37 cellular contexts compared by ENCODE assay signal in the genomic region with DNA sequence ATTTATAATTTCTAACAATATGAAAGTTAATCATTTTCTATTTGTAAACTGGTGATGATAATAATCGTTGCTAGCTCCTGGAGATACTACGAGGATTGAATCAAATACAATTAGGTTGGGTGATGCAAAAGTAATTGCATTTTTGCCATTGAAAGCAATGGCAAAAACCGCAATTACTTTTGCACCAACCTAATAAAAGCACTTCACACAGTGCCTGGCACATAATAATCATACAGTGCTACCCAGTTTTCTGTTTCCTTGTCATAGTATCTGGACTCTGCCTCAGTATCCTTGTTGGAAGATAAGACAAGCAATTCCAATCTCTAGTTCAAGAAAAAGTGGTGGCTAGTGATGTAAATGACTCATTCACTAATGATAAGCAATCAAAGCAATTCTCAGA.
"Had no signal": no experiment of that assay in that cellular context is flagged by ENCODE, and none has a peak within 500 bp of the region (broad histone marks: within the 10 kb centered on the region; RNA-seq: fewer than 3 reads in every experiment).

No MANE protein-coding gene starts in this region.

- H3K27me3 ChIP-seq: cardiac muscle cell had no signal

- H3K27ac ChIP-seq: adrenal gland, cardiac muscle cell, VCaP had no signal

- ATAC-seq: activated CD8-positive, alpha-beta T cell treated with anti-CD3 and anti-CD28 coated beads for 36 hours; activated naive CD4-positive, alpha-beta T cell treated with anti-CD3 and anti-CD28 coated beads, Interleukin-2, amount 50 U/mL, for 72 hours; activated T-cell treated with anti-CD3 and anti-CD28 coated beads, Interleukin-2, amount 50 U/mL, for 4 hours; activated T-cell treated with anti-CD3 and anti-CD28 coated beads, Interleukin-2, amount 50 U/mL, for 72 hours; activated T-helper 17 cell treated with anti-CD3 and anti-CD28 coated beads, Interleukin-2, amount 50 U/mL, for 72 hours had no signal

- H3K27me3 Mint-ChIP-seq: activated B cell treated with CpG ODN at 0.5 μM for 24 hours; activated CD4-positive, alpha-beta memory T cell treated with anti-CD3 and anti-CD28 coated beads for 36 hours; activated CD4-positive, alpha-beta T cell treated with anti-CD3 and anti-CD28 coated beads, Interleukin-2, amount 10 ng/mL, durations not matched to agents 24 days and 14 days; activated CD8-positive, alpha-beta T cell treated with anti-CD3 and anti-CD28 coated beads for 36 hours; activated naive CD8-positive, alpha-beta T cell treated with anti-CD3 and anti-CD28 coated beads for 36 hours; activated T-helper 17 cell treated with anti-CD3 and anti-CD28 coated beads, Interleukin-2, amount 50 U/mL, for 72 hours; brain; central memory CD8-positive, alpha-beta T cell had no signal

- H3K36me3 ChIP-seq: adrenal gland, cardiac muscle cell had no signal

- FAIRE-seq: bronchial epithelial cell, TTC549 had no signal

- H3K9me3 ChIP-seq: adrenal gland had no signal

- H3K4me1 ChIP-seq: adrenal gland had no signal

- H3K27ac Mint-ChIP-seq: activated B cell treated with CpG ODN at 0.5 μM for 24 hours; activated CD4-positive, alpha-beta memory T cell treated with anti-CD3 and anti-CD28 coated beads for 36 hours; activated CD4-positive, alpha-beta T cell treated with anti-CD3 and anti-CD28 coated beads, Interleukin-2, amount 10 ng/mL, durations not matched to agents 24 days and 14 days; activated CD8-positive, alpha-beta T cell treated with anti-CD3 and anti-CD28 coated beads for 36 hours; activated naive CD4-positive, alpha-beta T cell treated with anti-CD3 and anti-CD28 coated beads for 36 hours; activated naive CD4-positive, alpha-beta T cell treated with anti-CD3 and anti-CD28 coated beads, Interleukin-2, amount 50 U/mL, for 72 hours; activated naive CD8-positive, alpha-beta T cell treated with anti-CD3 and anti-CD28 coated beads for 36 hours; activated T-cell treated with anti-CD3 and anti-CD28 coated beads, Interleukin-2, amount 50 U/mL, for 72 hours; activated T-helper 1 cell treated with anti-CD3 and anti-CD28 coated beads, Interleukin-12 subunit alpha, Interleukin-12 subunit beta, Interleukin-2, Interleukin-4 antibody, amounts not matched to agents 30 ng/mL and 10 ng/mL and 1 ng/mL, durations not matched to agents 14 hours and 24 hours and 36 hours; activated T-helper 17 cell treated with anti-CD3 and anti-CD28 coated beads, Interleukin-2, amount 50 U/mL, for 72 hours; brain; T-helper 1 cell treated with Interleukin-12 subunit alpha and Interleukin-12 subunit beta and Interleukin-4 antibody, amounts not matched to agents 30 μg/mL and 1 μg/mL, for 36 hours; T-helper 2 cell treated with Interferon-gamma antibody and Interleukin-4, amounts not matched to agents 5 μg/mL and 100 μg/mL, for 36 hours had no signal

- H3K36me3 Mint-ChIP-seq: activated CD4-positive, alpha-beta memory T cell treated with anti-CD3 and anti-CD28 coated beads for 36 hours; activated naive CD4-positive, alpha-beta T cell treated with anti-CD3 and anti-CD28 coated beads, Interleukin-2, amount 50 U/mL, for 72 hours; activated naive CD8-positive, alpha-beta T cell treated with anti-CD3 and anti-CD28 coated beads for 36 hours; brain had no signal

- H3K4me3 ChIP-seq: adrenal gland, cardiac muscle cell had no signal

- H3K4me1 Mint-ChIP-seq: activated B cell treated with CpG ODN at 0.5 μM for 24 hours; activated CD4-positive, alpha-beta T cell treated with anti-CD3 and anti-CD28 coated beads, Interleukin-2, amount 10 ng/mL, durations not matched to agents 24 days and 14 days; activated naive CD8-positive, alpha-beta T cell treated with anti-CD3 and anti-CD28 coated beads for 36 hours; activated T-helper 17 cell treated with anti-CD3 and anti-CD28 coated beads, Interleukin-2, amount 50 U/mL, for 72 hours; brain; central memory CD8-positive, alpha-beta T cell had no signal

- H3K9me3 Mint-ChIP-seq: activated B cell treated with CpG ODN at 0.5 μM for 24 hours; activated CD4-positive, alpha-beta memory T cell treated with anti-CD3 and anti-CD28 coated beads for 36 hours; activated CD4-positive, alpha-beta T cell treated with anti-CD3 and anti-CD28 coated beads, Interleukin-2, amount 10 ng/mL, durations not matched to agents 24 days and 14 days; activated CD8-positive, alpha-beta T cell treated with anti-CD3 and anti-CD28 coated beads for 36 hours; activated naive CD4-positive, alpha-beta T cell treated with anti-CD3 and anti-CD28 coated beads for 36 hours; activated naive CD4-positive, alpha-beta T cell treated with anti-CD3 and anti-CD28 coated beads, Interleukin-2, amount 50 U/mL, for 72 hours; activated naive CD8-positive, alpha-beta T cell treated with anti-CD3 and anti-CD28 coated beads for 36 hours; activated T-cell treated with anti-CD3 and anti-CD28 coated beads, Interleukin-2, amount 50 U/mL, for 72 hours; activated T-helper 1 cell treated with anti-CD3 and anti-CD28 coated beads, Interleukin-12 subunit alpha, Interleukin-12 subunit beta, Interleukin-2, Interleukin-4 antibody, amounts not matched to agents 30 ng/mL and 10 ng/mL and 1 ng/mL, durations not matched to agents 14 hours and 24 hours and 36 hours; activated T-helper 17 cell treated with anti-CD3 and anti-CD28 coated beads, Interleukin-2, amount 50 U/mL, for 72 hours; brain; central memory CD8-positive, alpha-beta T cell; T-helper 1 cell treated with Interleukin-12 subunit alpha and Interleukin-12 subunit beta and Interleukin-4 antibody, amounts not matched to agents 30 μg/mL and 1 μg/mL, for 36 hours; T-helper 2 cell treated with Interferon-gamma antibody and Interleukin-4, amounts not matched to agents 5 μg/mL and 100 μg/mL, for 36 hours had no signal

- H3K4me3 Mint-ChIP-seq: activated B cell treated with CpG ODN at 0.5 μM for 24 hours; activated CD4-positive, alpha-beta memory T cell treated with anti-CD3 and anti-CD28 coated beads for 36 hours; activated CD4-positive, alpha-beta T cell treated with anti-CD3 and anti-CD28 coated beads, Interleukin-2, amount 10 ng/mL, durations not matched to agents 24 days and 14 days; activated CD8-positive, alpha-beta T cell treated with anti-CD3 and anti-CD28 coated beads for 36 hours; activated naive CD4-positive, alpha-beta T cell treated with anti-CD3 and anti-CD28 coated beads for 36 hours; activated naive CD8-positive, alpha-beta T cell treated with anti-CD3 and anti-CD28 coated beads for 36 hours; activated T-cell treated with anti-CD3 and anti-CD28 coated beads, Interleukin-2, amount 50 U/mL, for 4 hours; activated T-cell treated with anti-CD3 and anti-CD28 coated beads, Interleukin-2, amount 50 U/mL, for 72 hours; activated T-helper 1 cell treated with anti-CD3 and anti-CD28 coated beads, Interleukin-12 subunit alpha, Interleukin-12 subunit beta, Interleukin-2, Interleukin-4 antibody, amounts not matched to agents 30 ng/mL and 10 ng/mL and 1 ng/mL, durations not matched to agents 14 hours and 24 hours and 36 hours; activated T-helper 17 cell treated with anti-CD3 and anti-CD28 coated beads, Interleukin-2, amount 50 U/mL, for 72 hours; brain; central memory CD8-positive, alpha-beta T cell; T-helper 1 cell treated with Interleukin-12 subunit alpha and Interleukin-12 subunit beta and Interleukin-4 antibody, amounts not matched to agents 30 μg/mL and 1 μg/mL, for 36 hours; T-helper 2 cell treated with Interferon-gamma antibody and Interleukin-4, amounts not matched to agents 5 μg/mL and 100 μg/mL, for 36 hours had no signal

- DNase-seq: activated B cell treated with CpG ODN at 0.5 μM for 24 hours; activated CD4-positive, alpha-beta memory T cell treated with anti-CD3 and anti-CD28 coated beads for 36 hours; activated CD4-positive, alpha-beta T cell treated with anti-CD3 and anti-CD28 coated beads for 4 hours; activated CD4-positive, alpha-beta T cell treated with anti-CD3 and anti-CD28 coated beads, Interleukin-2, amount 10 ng/mL, durations not matched to agents 24 days and 14 days; activated CD4-positive, alpha-beta T cell treated with anti-CD3 and anti-CD28 coated beads, Interleukin-2, amount 50 U/mL, for 1 hour; activated CD4-positive, alpha-beta T cell treated with anti-CD3 and anti-CD28 coated beads, Interleukin-2, amount 50 U/mL, for 4 hours; activated CD4-positive, CD25-positive, alpha-beta regulatory T cell treated with anti-CD3 and anti-CD28 coated beads, Interleukin-2, amount 50 U/mL, for 72 hours; activated CD8-positive, alpha-beta memory T cell treated with anti-CD3 and anti-CD28 coated beads, Interleukin-2, amount 50 U/mL, for 4 hours; activated CD8-positive, alpha-beta T cell treated with anti-CD3 and anti-CD28 coated beads for 36 hours; activated effector memory CD4-positive, alpha-beta T cell treated with anti-CD3 and anti-CD28 coated beads, Interleukin-2, amount 50 U/mL, for 16 hours; activated gamma-delta T cell treated with Interleukin-2 at 50 U/mL for 16 hours; activated naive CD4-positive, alpha-beta T cell; activated naive CD4-positive, alpha-beta T cell treated with anti-CD3 and anti-CD28 coated beads for 36 hours; activated naive CD4-positive, alpha-beta T cell treated with anti-CD3 and anti-CD28 coated beads, Interleukin-2, amount 50 U/mL, for 16 hours; activated naive CD8-positive, alpha-beta T cell treated with anti-CD3 and anti-CD28 coated beads for 36 hours; activated T-cell treated with anti-CD3 and anti-CD28 coated beads for 4 hours; activated T-cell treated with anti-CD3 and anti-CD28 coated beads, Interleukin-2, amount 50 U/mL, for 1 hour; activated T-cell treated with anti-CD3 and anti-CD28 coated beads, Interleukin-2, amount 50 U/mL, for 4 hours; activated T-cell treated with anti-CD3 and anti-CD28 coated beads, Interleukin-2, amount 50 U/mL, for 72 hours; adrenal gland; amniotic stem cell; aorta; caudate nucleus; cerebellar nuclear complex; T-helper 2 cell; T-helper 9 cell had no signal
